In the genomic region with DNA sequence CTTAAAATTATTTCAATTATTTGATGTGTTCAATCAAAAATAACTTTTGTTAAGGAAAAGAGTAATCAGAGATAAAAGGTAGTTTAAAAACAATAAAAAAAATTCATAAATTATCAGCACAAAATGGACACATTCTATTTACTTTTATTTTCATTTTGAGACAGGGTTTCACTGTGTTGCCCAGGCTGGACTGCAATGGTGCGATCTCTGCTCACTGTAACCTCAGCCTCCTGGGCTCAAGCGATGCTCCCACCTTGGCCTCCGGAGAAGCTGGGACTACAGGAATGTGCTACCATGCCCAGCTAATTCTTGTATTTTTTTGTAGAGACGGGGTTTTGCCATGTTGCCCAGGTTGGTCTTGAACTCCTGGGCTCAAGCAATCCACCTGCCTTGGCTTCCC, we compare ENCODE assay signal across 19 cellular contexts. TPM values are rescaled to one million over a fixed set of nuclear protein-coding genes. Genes with fewer than 3 reads are reported as not detected.
A peak's percentile ranks its signal among the peaks of the same experiment; 100 is the strongest.
DNase-seq lines count a peak whose midpoint lies in the region; ATAC-seq, FAIRE-seq and TF ChIP-seq lines count a peak whose summit lies in the region.
"Had no signal": no experiment of that assay in that cellular context is flagged by ENCODE, and none has a peak within 500 bp of the region (broad histone marks: within the 10 kb centered on the region; RNA-seq: fewer than 3 reads in every experiment).

No MANE protein-coding gene starts in this region.

- H3K4me2 ChIP-seq in GM12878 (ENCODE audit: control insufficient read depth, insufficient read depth) = no peak overlapping the region
- H3K4me2 ChIP-seq: KMS-11 had no signal

- no peak overlapping the region for H2AFZ ChIP-seq in GM12878 (ENCODE audit: control insufficient read depth, low read depth, low read length)

- CTCF ChIA-PET in GM12878 (lab: Yijun Ruan, JAX) = interaction anchor here (13.8 to 21.4 kb wide), 2 partner anchors 10 to 20 kb away, joined by 174 to 285 read pairs; no protein-coding TSS in a partner anchor

- H3K4me3 Mint-ChIP-seq in activated T-cell treated with anti-CD3 and anti-CD28 coated beads, Interleukin-2, amount 50 U/mL, for 72 hours = peak overlapping the region; percentile 70 to 72
- peak overlapping the region; percentile 75 for H3K4me3 Mint-ChIP-seq in T-helper 17 cell
- no peak overlapping the region for H3K4me3 Mint-ChIP-seq in stimulated activated memory B cell treated with anti-CD40 and anti-IgM and Interleukin-4, amounts not matched to agents 10 μg/mL and 1 μg/mL and 100 μg/mL, for 72 hours

- H3K27me3 Mint-ChIP-seq in activated T-cell treated with anti-CD3 and anti-CD28 coated beads, Interleukin-2, amount 50 U/mL, for 72 hours (ENCODE audit: low read depth) = no peaks in the 10 kb centered on the region
- H3K27me3 Mint-ChIP-seq in T-helper 17 cell = no peaks in the 10 kb centered on the region
- no peaks in the 10 kb centered on the region for H3K27me3 Mint-ChIP-seq in stimulated activated memory B cell treated with anti-CD40 and anti-IgM and Interleukin-4, amounts not matched to agents 10 μg/mL and 1 μg/mL and 100 μg/mL, for 72 hours

- peaks cover 100% of the 10 kb centered on the region for H3K4me1 Mint-ChIP-seq in activated T-cell treated with anti-CD3 and anti-CD28 coated beads, Interleukin-2, amount 50 U/mL, for 72 hours (ENCODE audit: low read depth)
- H3K4me1 Mint-ChIP-seq in T-helper 17 cell = peaks cover 69% of the 10 kb centered on the region
- H3K4me1 Mint-ChIP-seq in stimulated activated memory B cell treated with anti-CD40 and anti-IgM and Interleukin-4, amounts not matched to agents 10 μg/mL and 1 μg/mL and 100 μg/mL, for 72 hours = peaks cover 86% of the 10 kb centered on the region

- H3K9ac ChIP-seq in GM12878 (ENCODE audit: control insufficient read depth, insufficient read depth, low read length) = no peak overlapping the region
- H3K9ac ChIP-seq: BLaER1 treated with 17β-estradiol and CSF1 and Interleukin-3, amounts not matched to agents 10 nM and 100 nM; KMS-11 had no signal

- H3K36me3 Mint-ChIP-seq in activated T-cell treated with anti-CD3 and anti-CD28 coated beads, Interleukin-2, amount 50 U/mL, for 72 hours (ENCODE audit: insufficient read depth in 2 of 2) = peaks cover 13 to 16% of the 10 kb centered on the region in 2 donors
- no peaks in the 10 kb centered on the region for H3K36me3 Mint-ChIP-seq in T-helper 17 cell (ENCODE audit: low read depth)
- no peaks in the 10 kb centered on the region for H3K36me3 Mint-ChIP-seq in stimulated activated memory B cell treated with anti-CD40 and anti-IgM and Interleukin-4, amounts not matched to agents 10 μg/mL and 1 μg/mL and 100 μg/mL, for 72 hours

- H3K4me3 ChIP-seq in GM12878 = no peak overlapping the region
- H3K4me3 ChIP-seq: BLaER1 treated with 17β-estradiol and CSF1 and Interleukin-3, amounts not matched to agents 10 nM and 100 nM; dorsolateral prefrontal cortex; suprapubic skin had no signal

- SMC1A ChIA-PET in GM12878 (lab: Charles Lee; ENCODE audit: uncharacterized antibody, unreplicated experiment) = interaction anchor here (1.0 to 7.8 kb wide), 4 partner anchors 13 to 282 kb away, joined by 3 to 93 read pairs (median 6); a partner anchor contains a TSS

- H3K9me3 ChIP-seq in T-helper 17 cell (ENCODE audit: control insufficient read depth, low read length, poor library complexity, severe bottlenecking) (no peaks in the 10 kb centered on the region), GM12878 (replicated peaks; ENCODE audit: control insufficient read depth, insufficient read depth, low read length) (no peaks in the 10 kb centered on the region)
- H3K9me3 ChIP-seq: neutrophil, suprapubic skin had no signal

- no peaks in the 10 kb centered on the region for H3K27me3 ChIP-seq in GM12878 (replicated peaks in 1 of 2; ENCODE audit: control insufficient read depth in 2 of 2, insufficient read depth in 2 of 2, low read length in 1 of 2)
- H3K27me3 ChIP-seq: BLaER1 treated with 17β-estradiol and CSF1 and Interleukin-3, amounts not matched to agents 10 nM and 100 nM; dorsolateral prefrontal cortex; neutrophil; suprapubic skin had no signal

- no peak for DNase-seq in activated T-cell treated with anti-CD3 and anti-CD28 coated beads, Interleukin-2, amount 50 U/mL, for 72 hours
- no peak for DNase-seq in activated T-cell treated with anti-CD3 and anti-CD28 coated beads, Interleukin-2, amount 50 U/mL, for 1 hour
- DNase-seq in T-helper 17 cell (no peak), GM12878 (ENCODE audit: low read depth, low spot score) (no peak)
- DNase-seq: cerebellar nuclear complex, dorsolateral prefrontal cortex, glutamatergic neuron, H7, kidney glomerular epithelial cell, NCI-H1436, OCI-M1 had no signal

- WGBS in GM12878 (ENCODE audit: insufficient coverage, insufficient replicate concordance, low lambda C conversion rate, missing lambda C conversion rate) = 62% methylated on average over 4 of the region's 4 CpGs

- no peak for TF ChIP-seq CTCF in GM12878 (IDR thresholded peaks at IDR 0.05 in 2 of 3, conservative IDR thresholded peaks at IDR 0.05 in 1 of 3; ENCODE audit: control insufficient read depth in 2 of 3, extremely low read depth in 1 of 3, insufficient read depth in 1 of 3, low read depth in 3 of 3, low read length in 3 of 3)

- no peaks in the 10 kb centered on the region for H3K36me3 ChIP-seq in GM12878 (ENCODE audit: control insufficient read depth in 2 of 2, insufficient read depth in 2 of 2, low read length in 1 of 2)
- H3K36me3 ChIP-seq: neutrophil, suprapubic skin had no signal

- ATAC-seq in activated T-cell treated with anti-CD3 and anti-CD28 coated beads, Interleukin-2, amount 50 U/mL, for 72 hours (replicated peaks in 1 of 2) = no peak
- ATAC-seq in T-helper 17 cell (no peak), GM12878 (no peak), GM18511 (IDR thresholded peaks at IDR 0.05; ENCODE audit: unreplicated experiment) (no peak), GM21526 (IDR thresholded peaks at IDR 0.05; ENCODE audit: low FRiP score, unreplicated experiment) (no peak)
- ATAC-seq in stimulated activated memory B cell treated with anti-CD40 and anti-IgM and Interleukin-4, amounts not matched to agents 10 μg/mL and 1 μg/mL and 100 μg/mL, for 72 hours = no peak
- ATAC-seq: activated CD4-positive, CD25-positive, alpha-beta regulatory T cell treated with anti-CD3 and anti-CD28 coated beads, Interleukin-2, amount 50 U/mL, for 24 hours had no signal

- H3K9me3 Mint-ChIP-seq in activated T-cell treated with anti-CD3 and anti-CD28 coated beads, Interleukin-2, amount 50 U/mL, for 72 hours = no peaks in the 10 kb centered on the region
- H3K9me3 Mint-ChIP-seq in stimulated activated memory B cell treated with anti-CD40 and anti-IgM and Interleukin-4, amounts not matched to agents 10 μg/mL and 1 μg/mL and 100 μg/mL, for 72 hours = no peaks in the 10 kb centered on the region

- no peak for TF ChIP-seq RAD21 in GM12878 (IDR thresholded peaks at IDR 0.05; ENCODE audit: insufficient read depth, low read depth, low read length)

- no peak overlapping the region for H3K27ac ChIP-seq in GM12878 (ENCODE audit: control insufficient read depth, insufficient read depth)
- H3K27ac ChIP-seq: dorsolateral prefrontal cortex, KMS-11, neutrophil, suprapubic skin had no signal

- peaks cover 73% of the 10 kb centered on the region for H3K4me1 ChIP-seq in GM12878 (ENCODE audit: control insufficient read depth, insufficient read depth, low read length)

- TF ChIP-seq EP300 in GM12878 (IDR thresholded peaks at IDR 0.05; ENCODE audit: borderline replicate concordance in 1 of 2, control insufficient read depth in 1 of 2, low read depth in 2 of 2, low read length in 2 of 2) = no peak

- RAD21 ChIA-PET in GM12878 (lab: Charles Lee; ENCODE audit: unreplicated experiment) = interaction anchor here (1.1 to 1.4 kb wide), 2 partner anchors 12 to 14 kb away, joined by 3 to 4 read pairs; no protein-coding TSS in a partner anchor

- POLR2A ChIA-PET in GM12878 (lab: Charles Lee) = interaction anchor here (2.0 kb wide), 1 partner anchor 13 kb away, joined by 4 read pairs; no protein-coding TSS in a partner anchor

- FAIRE-seq in GM12878 (lab: Jason Lieb, UNC) = no peak

- H4K20me1 ChIP-seq in GM12878 (ENCODE audit: control insufficient read depth, insufficient read depth) = no peaks in the 10 kb centered on the region

- BruUV-seq in GM12878 (replicated peaks; lab: Mats Ljungman, UMichigan) = no TSS peak

- H3K79me2 ChIP-seq in GM12878 (ENCODE audit: control insufficient read depth, insufficient read depth, low read length) = peaks cover 82% of the 10 kb centered on the region

- H3K27ac Mint-ChIP-seq in activated T-cell treated with anti-CD3 and anti-CD28 coated beads, Interleukin-2, amount 50 U/mL, for 72 hours = peak overlapping the region; percentile 100
- H3K27ac Mint-ChIP-seq in T-helper 17 cell = peak overlapping the region; percentile 99
- H3K27ac Mint-ChIP-seq in stimulated activated memory B cell treated with anti-CD40 and anti-IgM and Interleukin-4, amounts not matched to agents 10 μg/mL and 1 μg/mL and 100 μg/mL, for 72 hours = peak overlapping the region; percentile 99

- in situ Hi-C loops in GM12878 (cut with MboI) = loop anchor here (25.0 kb wide), 2 partner anchors 1297 to 1372 kb away; no protein-coding TSS in a partner anchor

- intact Hi-C loops in GM12878 (cut with micrococcal nuclease; ENCODE audit: unreplicated experiment) = loop anchor here (5.0 kb wide), 1 partner anchor 282 kb away; a partner anchor contains a TSS

- no peak for TF ChIP-seq POLR2A in GM12878 (IDR thresholded peaks at IDR 0.05; ENCODE audit: low read depth, low read length)

TF ChIP-seq in GM12878, 131 proteins besides CTCF, POLR2A, EP300 and RAD21 (continues in another document):
- TF ChIP-seq SPI1 (IDR thresholded peaks at IDR 0.05; ENCODE audit: borderline replicate concordance, insufficient read depth, low read depth, low read length) (no peak), TCF7 (IDR thresholded peaks at IDR 0.05; ENCODE audit: borderline replicate concordance) (no peak)

RNA-seq across cellular contexts. Expression of a gene that starts 47.1 kb away (rescaled TPM):
- 100 to 1,000 TPM; 101 to 106 TPM for total RNA-seq in activated T-cell treated with anti-CD3 and anti-CD28 coated beads, Interleukin-2, amount 50 U/mL, for 72 hours
- 10 to 100 TPM; 75.8 to 84.8 TPM for total RNA-seq in T-helper 17 cell
- 45.1 and 47.9 TPM in 2 replicates for total RNA-seq in GM12878 (2013; cell fraction: nucleolus; rRNA removed)
- total RNA-seq in GM12878 (2014; rRNA removed) = 18.3 and 19.5 TPM in 2 replicates
- total RNA-seq in GM12878 (2014; rRNA removed; fragmentation: Illumina TruSeq; extraction: Trizol) = 14.8 and 17.2 TPM in 2 replicates
- total RNA-seq in GM12878 (2021) = 19.6 and 23.5 TPM in 2 replicates
- 14.1 TPM for polyA plus RNA-seq in GM12878 (2011; ENCODE audit: low read depth)
- 28.0 and 32.0 TPM in 2 replicates for polyA plus RNA-seq in GM12878 (2011; rRNA removed)
- 18.7 and 20.1 TPM in 2 replicates for polyA plus RNA-seq in GM12878 (2011; cell fraction: cytosol; rRNA removed)
- polyA plus RNA-seq in GM12878 (2011; cell fraction: nucleus; rRNA removed) = 27.4 and 28.2 TPM in 2 replicates
- polyA plus RNA-seq in GM12878 (2012) = 14.0 and 18.7 TPM in 2 replicates
- 19.1 and 24.1 TPM in 2 replicates for polyA plus RNA-seq in GM12878 (2014; fragmentation: Illumina TruSeq; extraction: Trizol)
- 1 to 10 TPM; 4.1 to 4.5 TPM for polyA plus RNA-seq in GM12878 (2014; fragmentation: Nextera tagmentation; extraction: Ambion mirVana)
- polyA plus RNA-seq in GM12878 (2014; rRNA removed) = 13.7 and 17.1 TPM in 2 replicates
- 10 to 100 TPM; 12.0 to 14.2 TPM for polyA plus RNA-seq in GM12878 (2016; fragmentation: Nextera tagmentation; extraction: Ambion mirVana)
- polyA minus RNA-seq in GM12878 (2011; rRNA and poly(A)+ RNA removed) = 24.7 and 26.7 TPM in 2 replicates
- 9.6 and 12.5 TPM in 2 replicates for polyA minus RNA-seq in GM12878 (2011; cell fraction: cytosol; rRNA and poly(A)+ RNA removed)
- polyA minus RNA-seq in GM12878 (2011; cell fraction: nucleus; rRNA and poly(A)+ RNA removed) = 10.8 and 17.7 TPM in 2 replicates
